In genomic region chr1:1629430-1630190, GRCh38 we compare ENCODE assay signal across 1 cellular context.
TF ChIP-seq lines count a peak whose summit lies in the region.

No MANE protein-coding gene starts in this region.

TF ChIP-seq in WTC11, 78 proteins besides CTCF, POLR2A, EP300 and RAD21 (continued from another document):
- TF ChIP-seq ATF1 (CRISPR knock-in tag; IDR thresholded peaks at IDR 0.05), result no peak
- TF ChIP-seq JUN (CRISPR knock-in tag; IDR thresholded peaks at IDR 0.05), result no peak
